ENCODE assay signal across 1 cellular context in genomic region chr1:31701137-31701736, GRCh38.
A peak's percentile ranks its signal among the peaks of the same experiment; 100 is the strongest.
TF ChIP-seq lines count a peak whose summit lies in the region.

No MANE protein-coding gene starts in this region.

TF ChIP-seq in K562, 482 proteins besides CTCF, POLR2A, EP300 and RAD21 (continued from another document and continues in another):
- TF ChIP-seq ARID3B (CRISPR knock-in tag; IDR thresholded peaks at IDR 0.05; ENCODE audit: borderline replicate concordance) (no peak), HBP1 (CRISPR knock-in tag; IDR thresholded peaks at IDR 0.05) (no peak), ZNF197 (CRISPR knock-in tag; IDR thresholded peaks at IDR 0.05; ENCODE audit: low read depth) (no peak), GATAD2A (IDR thresholded peaks at IDR 0.05) (no peak), CHD1 (IDR thresholded peaks at IDR 0.05; ENCODE audit: low read length) (no peak), HDGF (IDR thresholded peaks at IDR 0.05) (no peak), FOSL1 (tag; conservative IDR thresholded peaks at IDR 0.05) (peak; percentile 98), HNRNPL (IDR thresholded peaks at IDR 0.05; ENCODE audit: low read depth, low read length) (no peak), E2F1 (CRISPR knock-in tag; IDR thresholded peaks at IDR 0.05) (no peak), ZFP36 (IDR thresholded peaks at IDR 0.05; ENCODE audit: low read depth, low read length, partially characterized antibody) (no peak), NFIC (IDR thresholded peaks at IDR 0.05) (peak; percentile 99), ATF7 (IDR thresholded peaks at IDR 0.05) (peak; percentile 88), ZNF780A (CRISPR knock-in tag; IDR thresholded peaks at IDR 0.05) (no peak), RNF2 (IDR thresholded peaks at IDR 0.05) (no peak), DIDO1 (tag; IDR thresholded peaks at IDR 0.05; ENCODE audit: low read depth) (no peak), BCOR (IDR thresholded peaks at IDR 0.05) (no peak), ZNF384 (IDR thresholded peaks at IDR 0.05; ENCODE audit: low read depth, low read length) (no peak), ZC3H4 (CRISPR knock-in tag; IDR thresholded peaks at IDR 0.05; ENCODE audit: borderline replicate concordance) (no peak), KDM1A (IDR thresholded peaks at IDR 0.05) (peak; percentile 91 to 95), SREBF1 (IDR thresholded peaks at IDR 0.05; ENCODE audit: borderline replicate concordance, low read depth, low read length) (no peak), SMARCA4 (IDR thresholded peaks at IDR 0.05) (peak; percentile 88), CHAMP1 (IDR thresholded peaks at IDR 0.05) (no peak), ZNF407 (IDR thresholded peaks at IDR 0.05; ENCODE audit: low read depth) (no peak), MBD2 (IDR thresholded peaks at IDR 0.05; ENCODE audit: borderline replicate concordance, low read depth) (no peak), MYNN (IDR thresholded peaks at IDR 0.05) (0 out of 2 replicates have a peak, but pooled peaks have one; percentile 41), MYNN (CRISPR knock-in tag; IDR thresholded peaks at IDR 0.05) (no peak), KHSRP (IDR thresholded peaks at IDR 0.05) (no peak), ASH1L (IDR thresholded peaks at IDR 0.05; ENCODE audit: borderline replicate concordance, low read depth, partially characterized antibody) (no peak), WHSC1 (IDR thresholded peaks at IDR 0.05; ENCODE audit: low read length) (no peak), ZNF408 (CRISPR knock-in tag; IDR thresholded peaks at IDR 0.05; ENCODE audit: low read depth) (no peak), KDM2B (CRISPR knock-in tag; IDR thresholded peaks at IDR 0.05) (no peak), PURB (CRISPR knock-in tag; IDR thresholded peaks at IDR 0.05; ENCODE audit: low read depth) (no peak), ZNF324 (CRISPR knock-in tag; IDR thresholded peaks at IDR 0.05) (no peak), ZBTB1 (CRISPR knock-in tag; IDR thresholded peaks at IDR 0.05; ENCODE audit: borderline replicate concordance, low read depth) (no peak), IFI16 (CRISPR knock-in tag; IDR thresholded peaks at IDR 0.05) (no peak), ZNF79 (CRISPR knock-in tag; IDR thresholded peaks at IDR 0.05; ENCODE audit: low read depth) (no peak), ZNF263 (CRISPR knock-in tag; IDR thresholded peaks at IDR 0.05; ENCODE audit: borderline replicate concordance) (no peak), VEZF1 (CRISPR knock-in tag; IDR thresholded peaks at IDR 0.05) (peak; percentile 56), E2F5 (CRISPR knock-in tag; IDR thresholded peaks at IDR 0.05) (no peak), JUN (IDR thresholded peaks at IDR 0.05; ENCODE audit: borderline replicate concordance, low read depth, low read length) (peak; percentile 94), JUN (CRISPR knock-in tag; IDR thresholded peaks at IDR 0.05; ENCODE audit: borderline replicate concordance) (no peak; the same call in 1 of the 2 replicates), SP1 (CRISPR knock-in tag; IDR thresholded peaks at IDR 0.05) (no peak), ZBTB7A (IDR thresholded peaks at IDR 0.05; ENCODE audit: borderline replicate concordance, control insufficient read depth, low read depth, low read length) (no peak; the same call in 1 of the 2 replicates), PHF8 (IDR thresholded peaks at IDR 0.05; ENCODE audit: borderline replicate concordance, low read length) (no peak), NCOR1 (IDR thresholded peaks at IDR 0.05) (no peak; the same call in 1 of the 2 replicates), TRIM25 (IDR thresholded peaks at IDR 0.05; ENCODE audit: borderline replicate concordance) (no peak), NR3C1 (CRISPR knock-in tag; IDR thresholded peaks at IDR 0.05) (no peak), SMC3 (conservative IDR thresholded peaks at IDR 0.05; ENCODE audit: insufficient read depth, low read depth, low read length) (no peak), TRIM24 (IDR thresholded peaks at IDR 0.05) (peak; percentile 41 to 42; a peak in 2 of 4 replicates), NEUROD1 (IDR thresholded peaks at IDR 0.05; ENCODE audit: borderline replicate concordance, low read depth, low read length, partially characterized antibody) (peak; percentile 39), HLTF (IDR thresholded peaks at IDR 0.05) (no peak), TAL1 (IDR thresholded peaks at IDR 0.05) (no peak), ZFPM2 (CRISPR knock-in tag; IDR thresholded peaks at IDR 0.05) (no peak), MTA3 (IDR thresholded peaks at IDR 0.05; ENCODE audit: borderline replicate concordance) (no peak)
